8 cellular contexts compared by ENCODE assay signal in genomic region chr5:37248387-37248969, GRCh38. TPM values are rescaled to one million over a fixed set of nuclear protein-coding genes. Genes with fewer than 3 reads are reported as not detected.
DNase-seq lines count a peak whose midpoint lies in the region; ATAC-seq and TF ChIP-seq lines count a peak whose summit lies in the region.

No MANE protein-coding gene starts in this region.

- H3K27me3 Mint-ChIP-seq in activated naive CD4-positive, alpha-beta T cell treated with anti-CD3 and anti-CD28 coated beads, Interleukin-2, amount 10 ng/mL, durations not matched to agents 7 days and 5 days: no peaks in the 10 kb centered on the region

- no peaks in the 10 kb centered on the region for H3K36me3 ChIP-seq in prostate gland

- no peaks in the 10 kb centered on the region for H3K27me3 ChIP-seq in prostate gland (replicated peaks; ENCODE audit: insufficient read depth)

- H3K4me1 Mint-ChIP-seq in activated naive CD4-positive, alpha-beta T cell treated with anti-CD3 and anti-CD28 coated beads, Interleukin-2, amount 10 ng/mL, durations not matched to agents 7 days and 5 days: peaks cover 27% of the 10 kb centered on the region

- DNase-seq in activated naive CD4-positive, alpha-beta T cell treated with anti-CD3 and anti-CD28 coated beads, Interleukin-2, amount 10 ng/mL, durations not matched to agents 7 days and 5 days: no peak
- no peak for DNase-seq in activated naive CD4-positive, alpha-beta T cell treated with anti-CD3 and anti-CD28 coated beads, Interleukin-2, amount 50 U/mL, for 16 hours
- DNase-seq in fibroblast of peridontal ligament (ENCODE audit: extremely low read depth) (peak; percentile 24), prostate gland (ENCODE audit: low spot score) (no peak), NCI-H1092 treated with DMSO at 0.1 percent for 48 hours (lab: John Stamatoyannopoulos, UW) (no peak)

- H3K4me3 Mint-ChIP-seq in activated naive CD4-positive, alpha-beta T cell treated with anti-CD3 and anti-CD28 coated beads, Interleukin-2, amount 10 ng/mL, durations not matched to agents 7 days and 5 days: peak overlapping the region; percentile 77

- no peaks in the 10 kb centered on the region for H3K9me3 Mint-ChIP-seq in activated naive CD4-positive, alpha-beta T cell treated with anti-CD3 and anti-CD28 coated beads, Interleukin-2, amount 10 ng/mL, durations not matched to agents 7 days and 5 days

- ATAC-seq in SK-N-SH treated with all-trans-retinoic acid at 6 μM for 48 hours: peak; percentile 24
- no peak for ATAC-seq in GM19328 (IDR thresholded peaks at IDR 0.05; ENCODE audit: unreplicated experiment)
- no peak for ATAC-seq in GM18498 (IDR thresholded peaks at IDR 0.05; ENCODE audit: unreplicated experiment)

- no peak for TF ChIP-seq CTCF in prostate gland (IDR thresholded peaks at IDR 0.05)

- H3K4me1 ChIP-seq in prostate gland (replicated peaks): peaks cover 5% of the 10 kb centered on the region

- intact Hi-C loops in prostate gland (cut with DNase I): loop anchor here (5.0 kb wide), 1 partner anchor 124 kb away; the partner anchor contains the start of gene NUP155

- peak overlapping the region; percentile 85 to 89 for H3K27ac ChIP-seq in prostate gland

- 12% methylated on average over 20 of the region's 20 CpGs for WGBS in prostate gland

- no peaks in the 10 kb centered on the region for H3K9me3 ChIP-seq in prostate gland

- peaks cover 2% of the 10 kb centered on the region for H3K36me3 Mint-ChIP-seq in activated naive CD4-positive, alpha-beta T cell treated with anti-CD3 and anti-CD28 coated beads, Interleukin-2, amount 10 ng/mL, durations not matched to agents 7 days and 5 days

- peak overlapping the region; percentile 68 to 78 for H3K4me3 ChIP-seq in prostate gland

- TF ChIP-seq POLR2A in prostate gland (IDR thresholded peaks at IDR 0.05): no peak

- no peak overlapping the region for H3K27ac Mint-ChIP-seq in activated naive CD4-positive, alpha-beta T cell treated with anti-CD3 and anti-CD28 coated beads, Interleukin-2, amount 10 ng/mL, durations not matched to agents 7 days and 5 days

- CTCF ChIA-PET in activated naive CD4-positive, alpha-beta T cell treated with anti-CD3 and anti-CD28 coated beads, Interleukin-2, amount 10 ng/mL, durations not matched to agents 7 days and 5 days (lab: Charles Lee): no interaction called here

TF ChIP-seq in SK-N-SH treated with all-trans-retinoic acid at 6 μM for 48 hours, 23 proteins besides CTCF, POLR2A, EP300 and RAD21:
- TF ChIP-seq BACH2 (CRISPR knock-in tag; IDR thresholded peaks at IDR 0.05; ENCODE audit: borderline replicate concordance): no peak
- no peak for TF ChIP-seq ARNTL (CRISPR knock-in tag; IDR thresholded peaks at IDR 0.05; ENCODE audit: borderline replicate concordance, low read depth)
- TF ChIP-seq ESRRG (CRISPR knock-in tag; IDR thresholded peaks at IDR 0.05): no peak
- no peak for TF ChIP-seq CSDC2 (CRISPR knock-in tag; IDR thresholded peaks at IDR 0.05)
- TF ChIP-seq, protein P1, sequence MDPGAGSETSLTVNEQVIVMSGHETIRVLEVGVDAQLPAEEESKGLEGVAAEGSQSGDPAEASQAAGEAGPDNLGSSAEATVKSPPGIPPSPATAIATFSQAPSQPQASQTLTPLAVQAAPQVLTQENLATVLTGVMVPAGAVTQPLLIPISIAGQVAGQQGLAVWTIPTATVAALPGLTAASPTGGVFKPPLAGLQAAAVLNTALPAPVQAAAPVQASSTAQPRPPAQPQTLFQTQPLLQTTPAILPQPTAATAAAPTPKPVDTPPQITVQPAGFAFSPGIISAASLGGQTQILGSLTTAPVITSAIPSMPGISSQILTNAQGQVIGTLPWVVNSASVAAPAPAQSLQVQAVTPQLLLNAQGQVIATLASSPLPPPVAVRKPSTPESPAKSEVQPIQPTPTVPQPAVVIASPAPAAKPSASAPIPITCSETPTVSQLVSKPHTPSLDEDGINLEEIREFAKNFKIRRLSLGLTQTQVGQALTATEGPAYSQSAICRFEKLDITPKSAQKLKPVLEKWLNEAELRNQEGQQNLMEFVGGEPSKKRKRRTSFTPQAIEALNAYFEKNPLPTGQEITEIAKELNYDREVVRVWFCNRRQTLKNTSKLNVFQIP (CRISPR knock-in tag; IDR thresholded peaks at IDR 0.05; ENCODE audit: borderline replicate concordance, low read depth): no peak
- no peak for TF ChIP-seq ZNF70 (CRISPR knock-in tag; IDR thresholded peaks at IDR 0.05)
- no peak for TF ChIP-seq ISL1 (CRISPR knock-in tag; IDR thresholded peaks at IDR 0.05)
- no peak for TF ChIP-seq TCF4 (CRISPR knock-in tag; IDR thresholded peaks at IDR 0.05; ENCODE audit: borderline replicate concordance)
- no peak for TF ChIP-seq RARB (CRISPR knock-in tag; IDR thresholded peaks at IDR 0.05)
- no peak for TF ChIP-seq ZC3H10 (CRISPR knock-in tag; IDR thresholded peaks at IDR 0.05)
- no peak for TF ChIP-seq ZNF8 (CRISPR knock-in tag; IDR thresholded peaks at IDR 0.05)
- no peak for TF ChIP-seq ZFP3 (CRISPR knock-in tag; IDR thresholded peaks at IDR 0.05)
- TF ChIP-seq SNAI2 (CRISPR knock-in tag; IDR thresholded peaks at IDR 0.05): no peak

RNA-seq across cellular contexts. Expression of gene CPLANE1, which starts 0.7 kb away (rescaled TPM):
- 10 to 100 TPM; 17.2 to 27.8 TPM for total RNA-seq in prostate gland
